16 cellular contexts compared by ENCODE assay signal in the genomic region with DNA sequence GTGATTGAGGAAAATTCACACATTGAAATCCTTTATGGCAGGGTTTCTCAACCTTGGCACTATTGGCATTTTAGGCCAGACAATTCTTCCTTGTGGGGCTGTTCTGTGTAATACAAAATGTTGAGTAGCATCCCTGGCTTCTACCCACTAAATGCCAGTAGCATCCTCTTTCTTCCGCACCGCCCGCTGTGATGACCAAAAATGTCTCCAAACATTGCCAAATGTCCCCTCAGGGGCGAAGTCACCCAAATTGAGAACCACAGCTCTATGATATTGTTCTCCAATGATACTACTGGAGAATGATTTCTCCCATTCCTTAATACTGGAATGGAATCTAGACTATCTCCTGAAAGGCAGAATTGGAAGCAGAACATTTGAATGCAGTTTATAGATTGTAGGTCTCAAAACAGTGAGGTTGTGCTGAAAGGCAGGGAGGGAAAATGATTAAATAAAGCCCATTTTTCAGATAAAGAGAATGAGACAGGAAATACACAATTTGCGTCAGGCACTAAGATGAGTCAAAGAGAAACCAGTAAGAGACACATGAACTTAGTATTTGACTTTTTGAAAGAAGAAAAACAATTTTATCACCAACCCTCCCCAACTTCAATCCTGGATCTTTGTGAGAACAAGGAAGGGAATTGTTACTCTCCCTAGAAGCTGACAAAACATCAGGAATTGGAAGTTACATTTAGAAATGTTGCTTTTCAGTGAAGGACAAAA.
DNase-seq lines count a peak whose midpoint lies in the region; ATAC-seq and TF ChIP-seq lines count a peak whose summit lies in the region.
"Had no signal": no experiment of that assay in that cellular context is flagged by ENCODE, and none has a peak within 500 bp of the region (broad histone marks: within the 10 kb centered on the region; RNA-seq: fewer than 3 reads in every experiment).

No MANE protein-coding gene starts in this region.

- peaks cover 46% of the 10 kb centered on the region for H3K4me1 Mint-ChIP-seq in activated CD4-positive, alpha-beta T cell treated with anti-CD3 and anti-CD28 coated beads, Interleukin-2, amount 10 ng/mL, durations not matched to agents 24 days and 14 days
- peaks cover 50% of the 10 kb centered on the region for H3K4me1 Mint-ChIP-seq in T-helper 1 cell treated with Interleukin-12 subunit alpha and Interleukin-12 subunit beta and Interleukin-4 antibody, amounts not matched to agents 30 μg/mL and 1 μg/mL, for 36 hours (ENCODE audit: low read depth)
- peaks cover 38% of the 10 kb centered on the region for H3K4me1 Mint-ChIP-seq in neural crest cell

- peaks cover 12% of the 10 kb centered on the region for H3K9me3 Mint-ChIP-seq in activated CD4-positive, alpha-beta T cell treated with anti-CD3 and anti-CD28 coated beads, Interleukin-2, amount 10 ng/mL, durations not matched to agents 24 days and 14 days
- no peaks in the 10 kb centered on the region for H3K9me3 Mint-ChIP-seq in T-helper 1 cell treated with Interleukin-12 subunit alpha and Interleukin-12 subunit beta and Interleukin-4 antibody, amounts not matched to agents 30 μg/mL and 1 μg/mL, for 36 hours
- no peaks in the 10 kb centered on the region for H3K9me3 Mint-ChIP-seq in neural crest cell
- H3K9me3 Mint-ChIP-seq: mesothelial cell of epicardium had no signal

- H3K36me3 Mint-ChIP-seq in activated CD4-positive, alpha-beta T cell treated with anti-CD3 and anti-CD28 coated beads, Interleukin-2, amount 10 ng/mL, durations not matched to agents 24 days and 14 days (ENCODE audit: low read depth), result peaks cover 2% of the 10 kb centered on the region
- H3K36me3 Mint-ChIP-seq in T-helper 1 cell treated with Interleukin-12 subunit alpha and Interleukin-12 subunit beta and Interleukin-4 antibody, amounts not matched to agents 30 μg/mL and 1 μg/mL, for 36 hours (ENCODE audit: low read depth), result peaks cover 11% of the 10 kb centered on the region
- H3K36me3 Mint-ChIP-seq in neural crest cell (ENCODE audit: low read depth), result no peaks in the 10 kb centered on the region
- H3K36me3 Mint-ChIP-seq: mesothelial cell of epicardium had no signal

- intact Hi-C loops in activated CD4-positive, alpha-beta T cell treated with anti-CD3 and anti-CD28 coated beads, Interleukin-2, amount 10 ng/mL, durations not matched to agents 24 days and 14 days (cut with micrococcal nuclease), result loop anchor here (2.0 to 5.0 kb wide), 3 partner anchors 69 to 304 kb away; partner anchors contain the start of gene TNIK

- TF ChIP-seq CTCF in neural crest cell (conservative IDR thresholded peaks at IDR 0.05), result no peak

- ATAC-seq in GM21367 (IDR thresholded peaks at IDR 0.05; ENCODE audit: unreplicated experiment) (peak; percentile 57), GM18858 (IDR thresholded peaks at IDR 0.05; ENCODE audit: unreplicated experiment) (no peak)
- ATAC-seq: gastroesophageal sphincter, K562 had no signal

- peak overlapping the region; percentile 77 for H3K4me3 Mint-ChIP-seq in activated CD4-positive, alpha-beta T cell treated with anti-CD3 and anti-CD28 coated beads, Interleukin-2, amount 10 ng/mL, durations not matched to agents 24 days and 14 days
- H3K4me3 Mint-ChIP-seq in T-helper 1 cell treated with Interleukin-12 subunit alpha and Interleukin-12 subunit beta and Interleukin-4 antibody, amounts not matched to agents 30 μg/mL and 1 μg/mL, for 36 hours, result peak overlapping the region; percentile 52
- H3K4me3 Mint-ChIP-seq in neural crest cell, result peak overlapping the region; percentile 16
- H3K4me3 Mint-ChIP-seq: mesothelial cell of epicardium had no signal

- H3K27ac Mint-ChIP-seq in activated CD4-positive, alpha-beta T cell treated with anti-CD3 and anti-CD28 coated beads, Interleukin-2, amount 10 ng/mL, durations not matched to agents 24 days and 14 days, result peak overlapping the region; percentile 96
- peak overlapping the region; percentile 95 for H3K27ac Mint-ChIP-seq in T-helper 1 cell treated with Interleukin-12 subunit alpha and Interleukin-12 subunit beta and Interleukin-4 antibody, amounts not matched to agents 30 μg/mL and 1 μg/mL, for 36 hours
- H3K27ac Mint-ChIP-seq in neural crest cell (ENCODE audit: unreplicated experiment), result peak overlapping the region; percentile 47
- H3K27ac Mint-ChIP-seq: mesothelial cell of epicardium had no signal

- peak; percentile 65 for DNase-seq in activated CD4-positive, alpha-beta T cell treated with anti-CD3 and anti-CD28 coated beads, Interleukin-2, amount 10 ng/mL, durations not matched to agents 24 days and 14 days
- DNase-seq in activated CD4-positive, alpha-beta T cell treated with anti-CD3 and anti-CD28 coated beads, Interleukin-2, amount 50 U/mL, for 4 hours, result no peak
- DNase-seq in neural crest cell (ENCODE audit: low read depth, low spot score) (no peak), anterior cingulate cortex (lab: John Stamatoyannopoulos, UW) (no peak), cerebellar cortex (ENCODE audit: low spot score) (no peak)
- DNase-seq: activated CD4-positive, CD25-positive, alpha-beta regulatory T cell; activated gamma-delta T cell; NCI-H1417; NCI-H446; PC-9 had no signal

- no peaks in the 10 kb centered on the region for H3K27me3 Mint-ChIP-seq in activated CD4-positive, alpha-beta T cell treated with anti-CD3 and anti-CD28 coated beads, Interleukin-2, amount 10 ng/mL, durations not matched to agents 24 days and 14 days
- H3K27me3 Mint-ChIP-seq in T-helper 1 cell treated with Interleukin-12 subunit alpha and Interleukin-12 subunit beta and Interleukin-4 antibody, amounts not matched to agents 30 μg/mL and 1 μg/mL, for 36 hours (ENCODE audit: low read depth), result no peaks in the 10 kb centered on the region
- H3K27me3 Mint-ChIP-seq in neural crest cell (ENCODE audit: low read depth), result no peaks in the 10 kb centered on the region

Comparison
In these comparisons a context has a peak if more than half of its experiments do, and no peak if none do; other contexts are left out.
1. H3K4me3 Mint-ChIP-seq: peak in every context shown above with its lines; median percentile 77 in activated CD4-positive, alpha-beta T cell treated with anti-CD3 and anti-CD28 coated beads, Interleukin-2, amount 10 ng/mL, durations not matched to agents 24 days and 14 days; 52 in T-helper 1 cell treated with Interleukin-12 subunit alpha and Interleukin-12 subunit beta and Interleukin-4 antibody, amounts not matched to agents 30 μg/mL and 1 μg/mL, for 36 hours; 16 in neural crest cell.